In the genomic region with DNA sequence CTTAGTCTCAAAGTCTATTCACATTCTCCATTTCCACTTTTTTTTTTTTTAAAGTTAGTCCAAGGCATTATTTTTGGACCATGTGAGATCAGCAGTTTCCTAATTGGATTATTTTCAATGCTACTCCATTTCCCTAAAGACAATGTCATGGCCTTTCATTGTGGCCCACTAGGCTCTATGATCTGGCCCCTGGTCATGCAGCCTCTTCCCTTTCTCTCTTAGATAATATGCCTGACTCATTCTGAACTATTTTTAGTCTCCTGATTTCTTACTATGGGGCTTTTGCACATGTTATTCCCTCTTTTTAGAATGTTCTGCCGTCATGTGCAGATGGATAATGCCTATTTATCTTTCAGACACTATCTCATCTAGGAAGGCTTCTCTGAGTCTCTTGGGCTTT, we compare ENCODE assay signal across 17 cellular contexts.
"Had no signal": no experiment of that assay in that cellular context is flagged by ENCODE, and none has a peak within 500 bp of the region (broad histone marks: within the 10 kb centered on the region; RNA-seq: fewer than 3 reads in every experiment).

No MANE protein-coding gene starts in this region.

- H3K27me3 ChIP-seq: adrenal gland, ascending aorta, tibial artery had no signal

- H3K9me3 ChIP-seq: adrenal gland, ascending aorta, tibial artery had no signal

- H3K36me3 ChIP-seq: adrenal gland, ascending aorta, tibial artery had no signal

- ATAC-seq: right cardiac atrium, WTC11 had no signal

- H3K79me2 ChIP-seq: parathyroid adenoma had no signal

- H3K27ac ChIP-seq: adrenal gland, ascending aorta, parathyroid adenoma, tibial artery had no signal

- H3K9ac ChIP-seq: parathyroid adenoma had no signal

- H3K4me1 ChIP-seq: adrenal gland, ascending aorta, parathyroid adenoma, tibial artery had no signal

- DNase-seq: activated T-cell treated with anti-CD3 and anti-CD28 coated beads, Interleukin-2, amount 50 U/mL, for 1 hour; central memory CD4-positive, alpha-beta T cell; dermis blood vessel endothelial cell; effector CD8-positive, alpha-beta T cell; erythroblast; foreskin melanocyte; hippocampal formation; kidney glomerular epithelial cell; nephron progenitor cell; stimulated activated CD4-positive, alpha-beta T cell treated with anti-CD3 and anti-CD28 coated beads, Interleukin-12 subunit alpha, Interleukin-12 subunit beta, amount 100 ng/mL, for 4 hours; stimulated activated CD4-positive, alpha-beta T cell treated with anti-CD3 and anti-CD28 coated beads, Interleukin-4, amount 100 ng/mL, for 4 hours; tibial artery had no signal

- H3K4me3 ChIP-seq: adrenal gland, ascending aorta, tibial artery had no signal

- H2AFZ ChIP-seq: parathyroid adenoma had no signal
